In the genomic region with DNA sequence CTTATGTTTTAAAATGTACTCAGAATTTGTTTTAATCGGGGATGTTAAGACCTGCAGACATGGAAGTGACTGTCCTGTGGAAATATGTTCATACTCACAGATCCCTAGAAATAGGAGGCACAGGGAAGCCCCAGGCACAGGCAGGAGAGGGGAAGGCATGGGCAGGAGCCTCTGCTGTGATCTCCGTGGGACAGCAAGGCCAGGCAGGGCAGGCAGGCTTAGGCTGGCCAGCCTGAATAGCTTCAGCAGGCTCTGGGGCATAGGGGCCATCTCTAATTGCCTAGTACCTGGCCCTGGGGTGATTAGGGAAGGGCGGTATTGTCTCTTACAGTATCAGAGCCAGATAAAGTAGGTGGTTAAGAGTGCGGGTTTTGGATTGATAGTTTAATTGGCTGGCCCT, we compare ENCODE assay signal across 9 cellular contexts. TPM values are rescaled to one million over a fixed set of nuclear protein-coding genes. Genes with fewer than 3 reads are reported as not detected.
"Had no signal": no experiment of that assay in that cellular context is flagged by ENCODE, and none has a peak within 500 bp of the region (broad histone marks: within the 10 kb centered on the region; RNA-seq: fewer than 3 reads in every experiment).

No MANE protein-coding gene starts in this region.

- H3K27ac Mint-ChIP-seq: IgD-negative memory B cell had no signal

- ATAC-seq: HepG2, K562 had no signal

- H3K36me3 Mint-ChIP-seq: IgD-negative memory B cell had no signal

- H3K4me3 ChIP-seq: K562 had no signal

- H3K4me3 Mint-ChIP-seq: IgD-negative memory B cell had no signal

- H3K27ac ChIP-seq: HL-60, KMS-11 had no signal

- H3K9ac ChIP-seq: KMS-11 had no signal

- DNase-seq: IMR-90, KBM-7, KG1 had no signal

RNA-seq across cellular contexts. Expression of a gene that starts 59.8 kb away (rescaled TPM):
- total RNA-seq: HT-29 had no signal
- polyA plus RNA-seq: HepG2, IgD-negative memory B cell, K562 had no signal
